In the genomic region with DNA sequence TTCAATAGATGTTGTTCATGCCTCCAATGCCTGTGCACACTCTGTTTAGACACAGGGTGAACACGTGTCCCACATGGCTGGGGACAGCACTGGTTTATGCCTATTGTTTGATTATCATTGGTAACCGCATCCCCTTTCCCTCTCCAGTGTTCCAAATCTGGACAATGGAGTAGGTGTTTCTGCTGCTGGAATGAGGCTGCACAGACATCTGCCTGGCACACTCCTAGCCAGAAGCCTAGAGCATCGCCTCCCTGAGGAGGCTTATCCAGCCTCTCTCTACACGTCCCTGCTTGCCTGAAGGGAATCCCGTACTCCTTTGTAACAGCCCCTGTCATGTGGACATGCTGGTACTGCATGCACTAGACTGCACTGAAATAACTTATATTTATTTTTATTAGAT, we compare ENCODE assay signal across 27 cellular contexts.
"Had no signal": no experiment of that assay in that cellular context is flagged by ENCODE, and none has a peak within 500 bp of the region (broad histone marks: within the 10 kb centered on the region; RNA-seq: fewer than 3 reads in every experiment).

No MANE protein-coding gene starts in this region.

- H3K4me3 ChIP-seq: body of pancreas, esophagus squamous epithelium, gastrocnemius medialis, heart right ventricle, pancreas, tibial nerve, uterus had no signal

- H3K27me3 ChIP-seq: body of pancreas, esophagus squamous epithelium, gastrocnemius medialis, heart right ventricle, pancreas, tibial nerve, uterus had no signal

- H3K36me3 ChIP-seq: esophagus squamous epithelium, gastrocnemius medialis, heart right ventricle, neutrophil, pancreas, tibial nerve, uterus had no signal

- H3K27ac ChIP-seq: body of pancreas, esophagus squamous epithelium, neutrophil, pancreas, tibial nerve, uterus had no signal

- ATAC-seq: activated CD4-positive, alpha-beta T cell treated with anti-CD3 and anti-CD28 coated beads for 36 hours; activated naive CD8-positive, alpha-beta T cell treated with anti-CD3 and anti-CD28 coated beads, Interleukin-2, amount 50 U/mL, for 24 hours; activated T-cell treated with anti-CD3 and anti-CD28 coated beads, Interleukin-2, amount 50 U/mL, for 72 hours; body of pancreas; effector memory CD8-positive, alpha-beta T cell; gastrocnemius medialis; heart right ventricle; natural killer cell; pancreas; right cardiac atrium; stimulated activated effector memory CD8-positive, alpha-beta T cell treated with anti-CD3 and anti-CD28 coated beads, Interleukin-12 subunit alpha, Interleukin-12 subunit beta, amount 100 ng/mL, for 72 hours; stimulated activated naive CD8-positive, alpha-beta T cell treated with anti-CD3 and anti-CD28 coated beads, Interleukin-15, amount 100 ng/mL, for 72 hours; T-helper 17 cell had no signal

- H3K9me3 ChIP-seq: body of pancreas, esophagus squamous epithelium, gastrocnemius medialis, heart right ventricle, neutrophil, pancreas, tibial nerve, uterus had no signal

- DNase-seq: activated B cell treated with CpG ODN at 0.5 μM for 24 hours; activated CD4-positive, alpha-beta T cell treated with anti-CD3 and anti-CD28 coated beads for 36 hours; activated CD4-positive, alpha-beta T cell treated with anti-CD3 and anti-CD28 coated beads, Interleukin-2, amount 50 U/mL, for 4 hours; activated gamma-delta T cell; activated naive CD4-positive, alpha-beta T cell treated with anti-CD3 and anti-CD28 coated beads, Interleukin-2, amount 50 U/mL, for 16 hours; activated naive CD8-positive, alpha-beta T cell treated with anti-CD3 and anti-CD28 coated beads, Interleukin-2, amount 50 U/mL, for 24 hours; activated T-cell treated with anti-CD3 and anti-CD28 coated beads, Interleukin-2, amount 50 U/mL, for 72 hours; anterior cingulate cortex; body of pancreas; dermis blood vessel endothelial cell; effector memory CD8-positive, alpha-beta T cell; esophagus squamous epithelium; gastrocnemius medialis; heart right ventricle; kidney; midbrain; natural killer cell; right cardiac atrium; stimulated activated CD4-positive, alpha-beta T cell treated with anti-CD3 and anti-CD28 coated beads, Interleukin-2, amount 100 ng/mL, for 24 hours; stimulated activated naive CD8-positive, alpha-beta T cell treated with anti-CD3 and anti-CD28 coated beads, Interleukin-15, amount 100 ng/mL, for 72 hours; SW 1271; T-helper 17 cell; uterus had no signal

- H3K4me1 ChIP-seq: uterus had no signal
